In the genomic region with DNA sequence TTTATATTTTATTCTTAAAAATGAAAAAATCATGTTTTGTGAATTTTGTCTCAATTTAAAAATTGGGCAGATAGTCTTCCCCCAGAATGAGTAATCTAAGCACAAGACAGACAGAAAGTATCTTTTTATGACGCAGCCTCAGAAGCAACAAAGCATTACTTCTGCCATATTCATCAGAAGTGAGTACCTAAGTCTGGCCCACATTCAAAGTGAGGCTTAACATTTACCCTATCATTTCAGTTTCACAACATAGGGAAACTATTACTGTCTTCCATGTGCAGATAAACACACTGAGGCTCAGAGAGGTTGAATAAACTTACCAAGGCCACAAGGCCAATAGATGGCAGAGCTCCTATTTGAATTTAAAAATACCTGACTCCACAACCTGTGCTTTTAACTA, we compare ENCODE assay signal across 10 cellular contexts. TPM values are rescaled to one million over a fixed set of nuclear protein-coding genes. Genes with fewer than 3 reads are reported as not detected.
DNase-seq lines count a peak whose midpoint lies in the region; ATAC-seq and TF ChIP-seq lines count a peak whose summit lies in the region.
"Had no signal": no experiment of that assay in that cellular context is flagged by ENCODE, and none has a peak within 500 bp of the region (broad histone marks: within the 10 kb centered on the region; RNA-seq: fewer than 3 reads in every experiment).

No MANE protein-coding gene starts in this region.

- no peak overlapping the region for H3K4me3 Mint-ChIP-seq in CD4-positive, alpha-beta T cell

- POLR2A ChIA-PET in CD4-positive, alpha-beta T cell (lab: Charles Lee): no interaction called here

- no peak overlapping the region for H3K4me2 ChIP-seq in neuronal stem cell (ENCODE audit: insufficient read depth, low read length, poor library complexity, severe bottlenecking)

- no peak overlapping the region for H3K27ac ChIP-seq in CD4-positive, alpha-beta T cell (ENCODE audit: low read depth, low read length)
- H3K27ac ChIP-seq in neuronal stem cell (replicated peaks; ENCODE audit: low read length): no peak overlapping the region
- no peak overlapping the region for H3K27ac ChIP-seq in lower lobe of right lung

- no peaks in the 10 kb centered on the region for H3K27me3 ChIP-seq in CD4-positive, alpha-beta T cell (ENCODE audit: control insufficient read depth, insufficient read depth, low read length)
- H3K27me3 ChIP-seq in neuronal stem cell (ENCODE audit: control insufficient read depth in 3 of 3, insufficient read depth in 3 of 3, low read depth in 1 of 3, low read length in 3 of 3): no peaks in the 10 kb centered on the region
- H3K27me3 ChIP-seq in lower lobe of right lung (ENCODE audit: low read depth): no peaks in the 10 kb centered on the region

- H3K23ac ChIP-seq in neuronal stem cell (ENCODE audit: low read depth, low read length, poor library complexity): no peak overlapping the region

- H2BK120ac ChIP-seq in neuronal stem cell (ENCODE audit: low read depth, low read length): no peak overlapping the region

- no CpG with 5 or more reads among the region's 1 CpG for WGBS in neuronal stem cell (ENCODE audit: extremely low coverage in 2 of 2, insufficient read length in 2 of 2, insufficient replicate concordance in 1 of 2), 2 donors

- no peaks in the 10 kb centered on the region for H3K36me3 Mint-ChIP-seq in CD4-positive, alpha-beta T cell (ENCODE audit: low read depth)

- no peak overlapping the region for H2BK15ac ChIP-seq in neuronal stem cell (ENCODE audit: low read length)

- H3K27me3 Mint-ChIP-seq in CD4-positive, alpha-beta T cell: no peaks in the 10 kb centered on the region

- H3K79me1 ChIP-seq in neuronal stem cell (ENCODE audit: low read depth, low read length): no peaks in the 10 kb centered on the region

- no peak for ATAC-seq in CD4-positive, alpha-beta T cell (ENCODE audit: poor library complexity)
- ATAC-seq in GM19035 (IDR thresholded peaks at IDR 0.05; ENCODE audit: unreplicated experiment): peak; percentile 44
- ATAC-seq in HG03159 (IDR thresholded peaks at IDR 0.05; ENCODE audit: unreplicated experiment): peak; percentile 56
- no peak for ATAC-seq in lower lobe of right lung

- H2AK5ac ChIP-seq in neuronal stem cell (ENCODE audit: low read depth, low read length): no peak overlapping the region

- H2BK12ac ChIP-seq in neuronal stem cell (ENCODE audit: low read length): no peak overlapping the region

- H3K36me3 ChIP-seq in neuronal stem cell (replicated peaks in 1 of 2; ENCODE audit: control insufficient read depth in 2 of 2, insufficient read depth in 2 of 2, low read length in 2 of 2) (no peaks in the 10 kb centered on the region), lower lobe of right lung (no peaks in the 10 kb centered on the region)

- no peak overlapping the region for H3K4me3 ChIP-seq in choroid plexus epithelial cell (ENCODE audit: low read depth, low read length)
- no peak overlapping the region for H3K4me3 ChIP-seq in neuronal stem cell (ENCODE audit: low read length in 2 of 2)
- no peak overlapping the region for H3K4me3 ChIP-seq in lower lobe of right lung

- H3K14ac ChIP-seq in neuronal stem cell (ENCODE audit: low read length): no peak overlapping the region

- DNase-seq in CD4-positive, alpha-beta T cell: no peak
- DNase-seq in choroid plexus epithelial cell (ENCODE audit: low read depth) (peak; percentile 21), cerebellum (ENCODE audit: low spot score) (no peak), neuronal stem cell (ENCODE audit: low spot score) (no peak), mesenteric fat pad (ENCODE audit: low spot score) (no peak), lower lobe of right lung (no peak)
- DNase-seq: activated CD4-positive, alpha-beta T cell treated with anti-CD3 and anti-CD28 coated beads, Interleukin-2, amount 50 U/mL, for 1 hour; NCI-H748 treated with DMSO at 0.1 percent for 48 hours had no signal

- intact Hi-C loops in CD4-positive, alpha-beta T cell (cut with DNase I, micrococcal nuclease): loop anchor here in 1 of 2 experiments (10.0 kb wide), 1 partner anchor 492 kb away; no protein-coding TSS in a partner anchor
- intact Hi-C loops in lower lobe of right lung (cut with DNase I): no loop called here

- peaks cover 25% of the 10 kb centered on the region for H3K4me1 Mint-ChIP-seq in CD4-positive, alpha-beta T cell (ENCODE audit: low read depth)

- no peak overlapping the region for H3K18ac ChIP-seq in neuronal stem cell (ENCODE audit: low read length)

- H4K91ac ChIP-seq in neuronal stem cell (ENCODE audit: low read depth, low read length, poor library complexity): no peak overlapping the region

- H3K9ac ChIP-seq in neuronal stem cell (ENCODE audit: low read depth, low read length, poor library complexity): no peak overlapping the region

- H3K4me1 ChIP-seq in neuronal stem cell (ENCODE audit: control insufficient read depth in 2 of 2, insufficient read depth in 1 of 2, low read depth in 1 of 2, low read length in 2 of 2) (no peaks in the 10 kb centered on the region), lower lobe of right lung (no peaks in the 10 kb centered on the region)

- no peaks in the 10 kb centered on the region for H3K9me3 Mint-ChIP-seq in CD4-positive, alpha-beta T cell

- no peak overlapping the region for H3K4ac ChIP-seq in neuronal stem cell (ENCODE audit: low read length)

- H2BK5ac ChIP-seq in neuronal stem cell (ENCODE audit: low read length): no peak overlapping the region

- no peak overlapping the region for H2AFZ ChIP-seq in neuronal stem cell (ENCODE audit: low read length)

- H3K27ac Mint-ChIP-seq in CD4-positive, alpha-beta T cell: peak overlapping the region; percentile 78

- no peak for TF ChIP-seq CTCF in CD4-positive, alpha-beta T cell (IDR thresholded peaks at IDR 0.05)
- TF ChIP-seq CTCF in choroid plexus epithelial cell (conservative IDR thresholded peaks at IDR 0.05; ENCODE audit: low read depth, low read length): no peak
- no peak for TF ChIP-seq CTCF in lower lobe of right lung (IDR thresholded peaks at IDR 0.05)

- no peak overlapping the region for H4K8ac ChIP-seq in neuronal stem cell (ENCODE audit: low read depth, low read length)

- no peaks in the 10 kb centered on the region for H3K9me3 ChIP-seq in CD4-positive, alpha-beta T cell (ENCODE audit: control insufficient read depth, low read length)
- H3K9me3 ChIP-seq in neuronal stem cell (replicated peaks in 1 of 2; ENCODE audit: control insufficient read depth in 2 of 2, insufficient read depth in 1 of 2, low read depth in 1 of 2, low read length in 2 of 2): no peaks in the 10 kb centered on the region
- no peaks in the 10 kb centered on the region for H3K9me3 ChIP-seq in lower lobe of right lung

- CTCF ChIA-PET in CD4-positive, alpha-beta T cell (lab: Charles Lee): no interaction called here

RNA-seq across cellular contexts. Expression of a gene that starts 4.4 kb away (rescaled TPM):
- 1 to 10 TPM; 4.4 TPM for total RNA-seq in CD4-positive, alpha-beta T cell
- total RNA-seq in cerebellum (38.9 TPM), mesenteric fat pad (84.8 TPM), lower lobe of right lung (39.7 TPM)
- polyA plus RNA-seq in neuronal stem cell (2013, experiment 1 of 2): 92.8 TPM
- 88.4 TPM for polyA plus RNA-seq in neuronal stem cell (2013, experiment 2 of 2)

Comparison
In these comparisons a context has a peak if more than half of its experiments do, and no peak if none do; other contexts are left out.
1. ATAC-seq: peak in GM19035 (single experiment) and HG03159 (single experiment); none in CD4-positive, alpha-beta T cell (single experiment) and lower lobe of right lung (0 of 2).